Comparison of ENCODE assay signal across 8 cellular contexts in the genomic region with DNA sequence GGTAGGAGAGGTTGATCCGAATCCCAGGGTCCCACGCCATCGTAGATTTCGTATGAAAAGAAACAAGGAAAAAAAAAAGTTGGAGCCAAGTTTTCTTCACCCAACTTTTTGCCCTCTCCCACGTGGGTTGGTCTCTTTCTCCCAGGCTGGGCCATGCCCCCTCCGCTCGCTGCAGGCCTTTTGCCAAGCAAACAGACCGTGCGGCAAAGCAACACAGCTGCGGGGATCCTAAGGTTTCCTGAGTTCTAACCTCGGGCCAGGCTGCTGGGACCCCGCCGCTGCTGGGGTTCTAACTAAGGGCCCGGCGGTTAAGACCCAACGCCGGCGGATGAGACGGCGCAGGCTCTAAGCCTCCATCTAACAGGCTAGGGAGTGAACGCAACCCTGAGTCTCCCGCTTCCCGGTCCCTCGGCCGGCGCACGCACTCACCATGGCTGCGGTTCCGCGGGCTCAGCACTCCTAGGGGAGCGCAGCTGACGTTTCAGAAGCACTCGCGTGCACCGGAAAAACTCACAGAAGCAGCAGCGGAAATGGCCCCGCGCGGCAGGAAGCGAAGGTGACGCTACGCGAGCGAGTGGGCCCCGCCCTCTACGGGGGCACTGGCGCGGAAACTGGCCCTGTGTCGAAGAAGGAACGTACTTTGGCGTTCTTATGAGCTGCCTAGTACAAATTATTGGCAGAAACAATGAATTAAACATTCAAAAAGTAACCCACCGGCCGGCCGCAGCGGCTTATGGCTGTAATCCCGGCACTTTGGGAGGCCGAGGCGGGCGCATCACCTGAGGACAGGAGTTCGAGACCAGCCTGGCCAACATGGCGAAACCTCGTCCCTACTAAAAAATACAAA. TPM values are rescaled to one million over a fixed set of nuclear protein-coding genes. Genes with fewer than 3 reads are reported as not detected.
DNase-seq lines count a peak whose midpoint lies in the region; ATAC-seq and TF ChIP-seq lines count a peak whose summit lies in the region.

Gene SNU13 (minus strand): TSS at position 503 of the 847 bp plus-strand sequence. CDS start 71 bp downstream, at position 432.

- in situ Hi-C loops in T47D (cut with HindIII; ENCODE audit: low pct_unique_long_range_greater_than_20kb, low sequenced_read_pairs): no loop called here

- H3K4me3 ChIP-seq in AG04449 (ENCODE audit: low read depth, low read length) (peak within 1 kb of the TSS; percentile 86), iPS-18c (ENCODE audit: insufficient read depth, low read depth, low read length) (peak within 1 kb of the TSS; percentile 93), skeletal muscle tissue (ENCODE audit: low read length in 3 of 3) (peak within 1 kb of the TSS; percentile 89 to 96 (median 91))

- H3K27me3 ChIP-seq in skeletal muscle tissue (ENCODE audit: control insufficient read depth in 3 of 3, insufficient read depth in 3 of 3, low read length in 3 of 3): no peaks in the 10 kb centered on the region

- peak; percentile 33 for DNase-seq in AG04449 (ENCODE audit: low read depth, low spot score)
- DNase-seq in NCI-H2227 (lab: John Stamatoyannopoulos, UW; ENCODE audit: unreplicated experiment): peak; percentile 93
- DNase-seq in T47D (ENCODE audit: low read depth in 1 of 2, low spot score in 1 of 2): peak; percentile 73 to 90

- peak within 1 kb of the TSS; percentile 89 for H3K27ac ChIP-seq in VCaP
- H3K27ac ChIP-seq in skeletal muscle tissue (ENCODE audit: low read depth, low read length): peak within 1 kb of the TSS; percentile 95

- ATAC-seq in GM18868 (IDR thresholded peaks at IDR 0.05; ENCODE audit: unreplicated experiment) (peak; percentile 67), HG03108 (IDR thresholded peaks at IDR 0.05; ENCODE audit: unreplicated experiment) (peak; percentile 94)

- CTCF ChIA-PET in AG04449 (lab: Yijun Ruan, JAX): interaction anchor here (0.9 to 5.5 kb wide), 7 partner anchors 9 to 255 kb away, joined by 3 to 91 read pairs (median 3); partner anchors contain the start of gene MEI1

- TF ChIP-seq CTCF in AG04449 (IDR thresholded peaks at IDR 0.05; ENCODE audit: insufficient read depth, low read length, missing control alignments) (no peak), VCaP (conservative IDR thresholded peaks at IDR 0.05) (no peak)

- H3K9me3 ChIP-seq in iPS-18c (ENCODE audit: control insufficient read depth, insufficient read depth, low read length): no peaks in the 10 kb centered on the region
- H3K9me3 ChIP-seq in skeletal muscle tissue (ENCODE audit: control insufficient read depth in 3 of 3, low read length in 3 of 3): no peaks in the 10 kb centered on the region

- POLR2A ChIA-PET in AG04449 (lab: Yijun Ruan, JAX): interaction anchor here (1.0 to 2.7 kb wide), 2 partner anchors 9 to 22 kb away, joined by 5 to 7 read pairs; no protein-coding TSS in a partner anchor

- H3K9ac ChIP-seq in skeletal muscle tissue (ENCODE audit: low read depth in 1 of 3, low read length in 3 of 3): peak within 1 kb of the TSS; percentile 91 to 97 (median 95)

- peaks cover 2 to 5% (median 5%) of the 10 kb centered on the region in 3 donors for H3K36me3 ChIP-seq in skeletal muscle tissue (ENCODE audit: control insufficient read depth in 3 of 3, insufficient read depth in 3 of 3, low read length in 3 of 3)

- peaks cover 7 to 23% (median 13%) of the 10 kb centered on the region in 3 donors for H3K4me1 ChIP-seq in skeletal muscle tissue (ENCODE audit: control insufficient read depth in 3 of 3, insufficient read depth in 3 of 3, low read length in 3 of 3)

RNA-seq across cellular contexts. Expression of gene SNU13, which starts in this region (rescaled TPM):
- total RNA-seq in skeletal muscle tissue: 57.4 TPM

Comparison
In these comparisons a context has a peak if more than half of its experiments do, and no peak if none do; other contexts are left out.
1. Peak in every context shown above with its lines: DNase-seq, ATAC-seq, H3K4me3 ChIP-seq and H3K27ac ChIP-seq.
2. DNase-seq: peak in every context shown above with its lines; median percentile 93 in NCI-H2227; 82 in T47D; 33 in AG04449.